14 cellular contexts compared by ENCODE assay signal in the genomic region with DNA sequence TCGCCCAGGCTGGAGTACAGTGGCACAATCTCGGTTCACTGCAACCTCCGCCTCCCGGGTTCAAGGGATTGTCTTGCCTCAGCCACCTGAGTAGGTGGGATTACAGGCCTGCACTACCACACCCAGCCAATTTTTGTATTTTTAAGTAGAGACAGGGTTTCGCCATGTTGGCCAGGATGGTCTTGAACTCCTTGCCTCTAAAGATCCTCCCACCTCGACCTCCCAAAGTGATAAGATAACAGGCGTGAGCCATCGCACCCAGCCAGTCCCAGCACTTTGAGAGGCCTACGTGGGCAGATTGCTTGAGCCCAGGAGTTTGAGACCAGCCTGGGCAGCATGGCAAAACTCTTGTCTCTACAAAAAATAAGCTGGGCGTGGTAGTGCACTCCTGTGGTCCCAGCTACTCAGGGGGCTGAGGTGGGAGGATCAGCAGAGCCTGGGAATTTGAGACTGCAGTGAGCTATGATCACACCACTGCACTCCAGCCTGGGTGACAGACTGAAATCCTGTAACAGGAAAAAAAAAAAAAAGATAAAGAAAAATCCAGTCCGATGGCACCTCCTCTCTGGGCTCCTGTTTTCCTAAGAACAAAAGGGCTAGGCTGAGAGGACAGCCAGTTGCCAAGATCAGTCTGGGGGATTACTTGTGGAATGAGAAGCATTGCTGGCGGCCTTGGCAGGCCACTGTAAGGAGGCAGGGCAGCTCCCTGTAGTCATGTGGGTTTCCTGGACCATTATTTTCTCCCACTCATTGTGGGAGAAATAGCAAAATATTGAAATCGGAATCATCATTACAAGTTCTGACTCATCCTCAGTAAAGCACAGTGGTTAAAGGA. TPM values are rescaled to one million over a fixed set of nuclear protein-coding genes. Genes with fewer than 3 reads are reported as not detected.
A peak's percentile ranks its signal among the peaks of the same experiment; 100 is the strongest.
DNase-seq lines count a peak whose midpoint lies in the region; FAIRE-seq and TF ChIP-seq lines count a peak whose summit lies in the region.
"Had no signal": no experiment of that assay in that cellular context is flagged by ENCODE, and none has a peak within 500 bp of the region (broad histone marks: within the 10 kb centered on the region; RNA-seq: fewer than 3 reads in every experiment).

No MANE protein-coding gene starts in this region.

- no TSS peak for BruUV-seq in A673 (replicated peaks; lab: Mats Ljungman, UMichigan)

- intact Hi-C loops in A673 (cut with micrococcal nuclease; ENCODE audit: unreplicated experiment) (loop anchor here (5.0 kb wide), 2 partner anchors 58 to 72 kb away; no protein-coding TSS in a partner anchor), transverse colon (cut with DNase I; ENCODE audit: low total_unique reads) (no loop called here)

- TF ChIP-seq POLR2A in transverse colon (IDR thresholded peaks at IDR 0.05), result no peak
- TF ChIP-seq POLR2A in GM12892 (IDR thresholded peaks at IDR 0.05; ENCODE audit: low read depth, low read length), result no peak

- H3K27me3 ChIP-seq in A673 (replicated peaks; ENCODE audit: insufficient read depth, low read depth, low read length, poor library complexity) (no peaks in the 10 kb centered on the region), transverse colon (peaks cover 11% of the 10 kb centered on the region)
- H3K27me3 ChIP-seq: BLaER1 had no signal

- H3K4me1 ChIP-seq in A673 (ENCODE audit: insufficient read depth, low read length, poor library complexity, severe bottlenecking) (peaks cover 66% of the 10 kb centered on the region), transverse colon (peaks cover 0 to 7% (median 0%) of the 10 kb centered on the region in 4 donors)

- TF ChIP-seq EP300 in transverse colon (IDR thresholded peaks at IDR 0.05; ENCODE audit: low read depth), result no peak

- peak; percentile 81 for DNase-seq in A673 (ENCODE audit: low spot score)
- peak; percentile 4 for DNase-seq in HFF-Myc (ENCODE audit: extremely low read depth, low read depth)
- DNase-seq in astrocyte of the cerebellum (ENCODE audit: low read depth), result peak; percentile 93
- DNase-seq in islet precursor cell, result peak; percentile 78
- no peak for DNase-seq in stimulated activated CD8-positive, alpha-beta memory T cell treated with anti-CD3 and anti-CD28 coated beads, Interleukin-4, amount 100 ng/mL, for 48 hours
- DNase-seq in transverse colon, result no peak
- no peak for DNase-seq in GM12892 (ENCODE audit: insufficient read length)
- DNase-seq in NCI-H1417 treated with DMSO at 0.1 percent for 48 hours (lab: John Stamatoyannopoulos, UW), result no peak
- DNase-seq: KG1, NCI-H774 had no signal

- H3K9me3 ChIP-seq in A673 (ENCODE audit: low read depth, low read length, poor library complexity, severe bottlenecking), result peaks cover 2% of the 10 kb centered on the region
- H3K9me3 ChIP-seq in transverse colon, result no peaks in the 10 kb centered on the region

- POLR2A ChIA-PET in A673 (lab: Charles Lee; ENCODE audit: low non-redundant PET), result no interaction called here

- CTCF ChIA-PET in A673 (lab: Charles Lee), result interaction anchor here (0.7 to 1.1 kb wide), 3 partner anchors 74 to 177 kb away, joined by 5 to 7 read pairs (median 6); no protein-coding TSS in a partner anchor

- no peak overlapping the region for H3K4me3 ChIP-seq in A673 (ENCODE audit: low read depth, low read length, poor library complexity, severe bottlenecking)
- no peak overlapping the region for H3K4me3 ChIP-seq in HFF-Myc (replicated peaks; ENCODE audit: low read depth, low read length)
- H3K4me3 ChIP-seq in astrocyte of the cerebellum (ENCODE audit: low read depth, low read length), result no peak overlapping the region
- H3K4me3 ChIP-seq in transverse colon, result no peak overlapping the region
- H3K4me3 ChIP-seq: BLaER1 had no signal

- no peak for FAIRE-seq in GM12892 (lab: Jason Lieb, UNC)

- no peak for TF ChIP-seq CTCF in A673 (conservative IDR thresholded peaks at IDR 0.05; ENCODE audit: low read depth, low read length)
- TF ChIP-seq CTCF in HFF-Myc (IDR thresholded peaks at IDR 0.05; ENCODE audit: low read depth, low read length, missing control alignments), result no peak
- no peak for TF ChIP-seq CTCF in astrocyte of the cerebellum (IDR thresholded peaks at IDR 0.05; ENCODE audit: low read depth, low read length, missing control alignments)
- TF ChIP-seq CTCF in transverse colon (IDR thresholded peaks at IDR 0.05), result no peak

- H3K36me3 ChIP-seq in A673 (ENCODE audit: insufficient read depth, low read length, poor library complexity, severe bottlenecking) (no peaks in the 10 kb centered on the region), transverse colon (no peaks in the 10 kb centered on the region)
- H3K36me3 ChIP-seq: BLaER1 had no signal

- peak overlapping the region; percentile 52 for H3K27ac ChIP-seq in A673 (ENCODE audit: low read depth, low read length, poor library complexity, severe bottlenecking)
- no peak overlapping the region for H3K27ac ChIP-seq in transverse colon
- H3K27ac ChIP-seq: BLaER1 had no signal

- in situ Hi-C loops in astrocyte of the cerebellum (cut with HindIII; ENCODE audit: low sequenced_read_pairs) (loop anchor here (5.0 kb wide), 1 partner anchor 42 kb away; no protein-coding TSS in a partner anchor), transverse colon (cut with MboI; ENCODE audit: low pct_ligation_motif_present in 1 of 4, low pct_unique_long_range_greater_than_20kb in 1 of 4, low sequenced_read_pairs in 3 of 4) (no loop called here)

- WGBS in transverse colon (ENCODE audit: low coverage in 1 of 2), 2 donors, result 77 to 82% methylated on average over 3 to 13 of the region's 13 CpGs

RNA-seq across cellular contexts. Expression of a gene that starts 3.0 kb away (rescaled TPM):
- total RNA-seq in A673 (2021) (7.8 and 8.8 TPM in 2 replicates), transverse colon (10 to 100 TPM in 1 of 4 donors, 1 to 10 TPM in 2, not detected in 1; 1.2 to 15.3 (median 1.6) TPM)
- polyA plus RNA-seq in GM12892 (2012; ENCODE audit: missing spikeins), result 1.3 TPM

RNA-seq across cellular contexts. Expression of a gene that starts 34.1 kb away (rescaled TPM):
- 1.5 and 2.6 TPM in 2 replicates for total RNA-seq in A673 (2021)
- total RNA-seq in transverse colon, result under 1 TPM in 1 of 4 donors, not detected in 3; 0.14 TPM
- polyA plus RNA-seq in GM12892 (2012; ENCODE audit: missing spikeins), result 0.89 TPM
- total RNA-seq: mucosa of gallbladder, ureter had no signal
- polyA plus RNA-seq: esophagus had no signal

Comparison
In these comparisons a context has a peak if more than half of its experiments do, and no peak if none do; other contexts are left out.
1. DNase-seq: peak in A673 (single experiment), HFF-Myc (single experiment), astrocyte of the cerebellum (single experiment) and islet precursor cell (single experiment); none in stimulated activated CD8-positive, alpha-beta memory T cell treated with anti-CD3 and anti-CD28 coated beads, Interleukin-4, amount 100 ng/mL, for 48 hours (single experiment), transverse colon (single experiment), GM12892 (single experiment) and NCI-H1417 treated with DMSO at 0.1 percent for 48 hours (single experiment).